In genomic region chr1:58904299-58905125, GRCh38 we compare ENCODE assay signal across 9 cellular contexts.
DNase-seq lines count a peak whose midpoint lies in the region; ATAC-seq and TF ChIP-seq lines count a peak whose summit lies in the region.
"Had no signal": no experiment of that assay in that cellular context is flagged by ENCODE, and none has a peak within 500 bp of the region (broad histone marks: within the 10 kb centered on the region; RNA-seq: fewer than 3 reads in every experiment).

No MANE protein-coding gene starts in this region.

- DNase-seq in CD8-positive, alpha-beta memory T cell: no peak
- no peak for DNase-seq in RWPE1 (ENCODE audit: low spot score)
- no peak for DNase-seq in epithelial cell of proximal tubule (ENCODE audit: low read depth)
- DNase-seq in NCI-H2227 treated with DMSO at 0.1 percent for 48 hours (lab: John Stamatoyannopoulos, UW): no peak
- DNase-seq in GM13976 (ENCODE audit: low spot score): no peak

- H3K27me3 Mint-ChIP-seq in CD8-positive, alpha-beta memory T cell: no peaks in the 10 kb centered on the region

- H3K79me2 ChIP-seq in parathyroid adenoma: no peaks in the 10 kb centered on the region

- H3K9me3 Mint-ChIP-seq in CD8-positive, alpha-beta memory T cell: no peaks in the 10 kb centered on the region

- TF ChIP-seq CTCF in RWPE1 (conservative IDR thresholded peaks at IDR 0.05; ENCODE audit: low read depth): no peak
- no peak for TF ChIP-seq CTCF in epithelial cell of proximal tubule (conservative IDR thresholded peaks at IDR 0.05; ENCODE audit: low read depth, low read length)
- no peak for TF ChIP-seq CTCF in parathyroid adenoma (IDR thresholded peaks at IDR 0.05)
- TF ChIP-seq CTCF in GM13976 (IDR thresholded peaks at IDR 0.05; ENCODE audit: borderline replicate concordance, control extremely low read depth, extremely low read depth, insufficient read depth, missing control alignments): no peak

- H3K4me3 Mint-ChIP-seq in CD8-positive, alpha-beta memory T cell: peak overlapping the region; percentile 76 to 89 (median 82)

- peaks cover 11% of the 10 kb centered on the region for H3K4me1 ChIP-seq in CD8-positive, alpha-beta memory T cell (ENCODE audit: insufficient read depth, low read length)
- H3K4me1 ChIP-seq in parathyroid adenoma: peaks cover 17% of the 10 kb centered on the region

- peak overlapping the region; percentile 53 for H3K4me3 ChIP-seq in CD8-positive, alpha-beta memory T cell (ENCODE audit: low read length)
- peak overlapping the region; percentile 56 for H3K4me3 ChIP-seq in epithelial cell of proximal tubule (ENCODE audit: low read depth, low read length)
- peak overlapping the region; percentile 67 for H3K4me3 ChIP-seq in parathyroid adenoma (ENCODE audit: low read depth, low read length)

- POLR2A ChIA-PET in CD8-positive, alpha-beta memory T cell (lab: Charles Lee): no interaction called here
- POLR2A ChIA-PET in RWPE1 (lab: Yijun Ruan, JAX; ENCODE audit: low non-redundant PET): no interaction called here

- peaks cover 16 to 23% (median 19%) of the 10 kb centered on the region in 3 donors for H3K4me1 Mint-ChIP-seq in CD8-positive, alpha-beta memory T cell

- H3K27ac Mint-ChIP-seq in CD8-positive, alpha-beta memory T cell: peak overlapping the region; percentile 50 to 91 (median 81)

- peak overlapping the region; percentile 77 for H2AFZ ChIP-seq in parathyroid adenoma

- H3K27ac ChIP-seq in CD8-positive, alpha-beta memory T cell (ENCODE audit: low read depth, low read length): peak overlapping the region; percentile 27
- H3K27ac ChIP-seq in RWPE1 (peak overlapping the region; percentile 93), parathyroid adenoma (peak overlapping the region; percentile 99)
- H3K27ac ChIP-seq: SK-N-MC had no signal

- no peaks in the 10 kb centered on the region for H3K9me3 ChIP-seq in CD8-positive, alpha-beta memory T cell (ENCODE audit: low read length)
- H3K9me3 ChIP-seq in parathyroid adenoma (ENCODE audit: control insufficient read depth, low read length): no peaks in the 10 kb centered on the region

- ATAC-seq in GM19463 (IDR thresholded peaks at IDR 0.05; ENCODE audit: unreplicated experiment) (no peak), HG03354 (IDR thresholded peaks at IDR 0.05; ENCODE audit: poor library complexity, severe bottlenecking, unreplicated experiment) (no peak)

- H3K36me3 Mint-ChIP-seq in CD8-positive, alpha-beta memory T cell: no peaks in the 10 kb centered on the region

- peak overlapping the region; percentile 90 for H3K9ac ChIP-seq in parathyroid adenoma

- peak overlapping the region; percentile 82 for H3K4me2 ChIP-seq in parathyroid adenoma (ENCODE audit: low read length)

- CTCF ChIA-PET in CD8-positive, alpha-beta memory T cell (lab: Charles Lee): no interaction called here
- CTCF ChIA-PET in RWPE1 (lab: Yijun Ruan, JAX): interaction anchor here (0.5 to 0.7 kb wide), 2 partner anchors 64 to 237 kb away, joined by 3 read pairs; no protein-coding TSS in a partner anchor

- H3K36me3 ChIP-seq in CD8-positive, alpha-beta memory T cell (ENCODE audit: insufficient read depth, low read length): no peaks in the 10 kb centered on the region
- no peaks in the 10 kb centered on the region for H3K36me3 ChIP-seq in parathyroid adenoma (ENCODE audit: control insufficient read depth, insufficient read depth, low read length)

- H3K27me3 ChIP-seq in CD8-positive, alpha-beta memory T cell (ENCODE audit: insufficient read depth, low read length, poor library complexity, severe bottlenecking): no peaks in the 10 kb centered on the region
- H3K27me3 ChIP-seq in parathyroid adenoma (ENCODE audit: control insufficient read depth, insufficient read depth, low read length): no peaks in the 10 kb centered on the region

- in situ Hi-C loops in GM13976 (cut with MboI; ENCODE audit: low sequenced_read_pairs, unreplicated experiment): no loop called here

Comparison
In these comparisons a context has a peak if more than half of its experiments do, and no peak if none do; other contexts are left out.
1. H3K27ac ChIP-seq: peak in every context shown above with its lines; median percentile 99 in parathyroid adenoma; 93 in RWPE1; 27 in CD8-positive, alpha-beta memory T cell.